Comparison of ENCODE assay signal across 7 cellular contexts in the genomic region with DNA sequence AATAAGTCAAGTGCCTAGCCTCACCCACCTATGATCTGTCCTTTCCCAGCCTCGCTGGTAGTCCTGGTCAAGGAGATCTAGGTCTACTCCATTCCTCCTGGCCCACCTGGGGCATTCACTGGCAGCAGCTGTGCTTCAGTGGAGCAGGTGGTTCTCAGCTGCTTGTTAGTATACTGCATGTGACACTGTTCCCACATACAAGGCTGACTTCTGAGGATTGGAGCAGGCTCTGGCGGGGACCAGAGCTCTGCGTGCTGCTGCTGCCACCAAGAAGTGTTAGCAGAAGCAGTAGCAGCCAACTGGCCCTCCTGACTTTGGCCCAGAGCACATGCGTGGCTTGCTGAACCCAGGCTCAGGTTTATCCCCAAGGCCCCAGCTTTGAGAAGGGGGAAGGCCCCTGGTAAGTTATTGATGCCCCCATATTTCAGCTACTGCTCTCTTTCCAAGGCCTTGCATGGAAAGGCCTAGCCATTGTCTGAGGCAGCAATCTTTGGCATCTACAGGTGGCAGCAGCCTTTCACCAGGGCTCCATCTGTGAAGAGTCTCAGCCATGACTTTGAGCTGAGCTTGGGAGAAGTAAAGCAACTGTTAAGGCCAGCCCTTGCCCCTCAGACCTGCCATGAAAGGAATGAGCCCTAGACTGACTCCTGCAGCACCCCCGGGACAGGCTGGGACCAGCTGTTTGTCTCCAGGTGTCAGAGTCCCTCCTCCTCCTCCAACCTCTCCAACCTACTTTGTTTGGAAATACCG. TPM values are rescaled to one million over a fixed set of nuclear protein-coding genes. Genes with fewer than 3 reads are reported as not detected.
A peak's percentile ranks its signal among the peaks of the same experiment; 100 is the strongest.
DNase-seq lines count a peak whose midpoint lies in the region; ATAC-seq and TF ChIP-seq lines count a peak whose summit lies in the region.
"Had no signal": no experiment of that assay in that cellular context is flagged by ENCODE, and none has a peak within 500 bp of the region (broad histone marks: within the 10 kb centered on the region; RNA-seq: fewer than 3 reads in every experiment).

No MANE protein-coding gene starts in this region.

- H3K27ac ChIP-seq in left lung: peak overlapping the region; percentile 83 to 87
- peak overlapping the region; percentile 69 to 87 (median 85) for H3K27ac ChIP-seq in upper lobe of left lung
- no peak overlapping the region for H3K27ac ChIP-seq in neuronal stem cell (replicated peaks; ENCODE audit: low read length)

- no peak overlapping the region for H3K4me3 Mint-ChIP-seq in activated naive CD4-positive, alpha-beta T cell treated with anti-CD3 and anti-CD28 coated beads, Interleukin-2, amount 10 ng/mL, durations not matched to agents 7 days and 5 days

- H3K4me2 ChIP-seq in neuronal stem cell (ENCODE audit: insufficient read depth, low read length, poor library complexity, severe bottlenecking): no peak overlapping the region

- no peak overlapping the region for H3K4me3 ChIP-seq in left lung
- no peak overlapping the region for H3K4me3 ChIP-seq in upper lobe of left lung
- no peak overlapping the region for H3K4me3 ChIP-seq in neuronal stem cell (ENCODE audit: low read length in 2 of 2)

- H3K4me1 ChIP-seq in left lung (peaks cover 23 to 77% of the 10 kb centered on the region in 2 donors), upper lobe of left lung (peaks cover 33 to 39% (median 36%) of the 10 kb centered on the region in 4 donors), neuronal stem cell (ENCODE audit: control insufficient read depth in 2 of 2, insufficient read depth in 1 of 2, low read depth in 1 of 2, low read length in 2 of 2) (peaks cover 2 to 4% of the 10 kb centered on the region in 2 donors)
- H3K4me1 ChIP-seq: BE2C had no signal

- intact Hi-C loops in left lung (cut with DNase I): no loop called here

- H3K9ac ChIP-seq in neuronal stem cell (ENCODE audit: low read depth, low read length, poor library complexity): no peak overlapping the region

- H3K27me3 ChIP-seq in left lung (no peaks in the 10 kb centered on the region), upper lobe of left lung (no peaks in the 10 kb centered on the region), neuronal stem cell (ENCODE audit: control insufficient read depth in 3 of 3, insufficient read depth in 3 of 3, low read depth in 1 of 3, low read length in 3 of 3) (no peaks in the 10 kb centered on the region)
- H3K27me3 ChIP-seq: BE2C had no signal

- no peaks in the 10 kb centered on the region for H3K27me3 Mint-ChIP-seq in activated naive CD4-positive, alpha-beta T cell treated with anti-CD3 and anti-CD28 coated beads, Interleukin-2, amount 10 ng/mL, durations not matched to agents 7 days and 5 days

- no peaks in the 10 kb centered on the region for H3K9me3 Mint-ChIP-seq in activated naive CD4-positive, alpha-beta T cell treated with anti-CD3 and anti-CD28 coated beads, Interleukin-2, amount 10 ng/mL, durations not matched to agents 7 days and 5 days

- no peak overlapping the region for H3K14ac ChIP-seq in neuronal stem cell (ENCODE audit: low read length)

- H3K4ac ChIP-seq in neuronal stem cell (ENCODE audit: low read length): no peak overlapping the region

- peaks cover 3% of the 10 kb centered on the region for H3K79me1 ChIP-seq in neuronal stem cell (ENCODE audit: low read depth, low read length)

- no peak overlapping the region for H3K18ac ChIP-seq in neuronal stem cell (ENCODE audit: low read length)

- no peak overlapping the region for H4K91ac ChIP-seq in neuronal stem cell (ENCODE audit: low read depth, low read length, poor library complexity)

- TF ChIP-seq CTCF in left lung (IDR thresholded peaks at IDR 0.05): no peak
- TF ChIP-seq CTCF in upper lobe of left lung (IDR thresholded peaks at IDR 0.05): no peak

- H3K27ac Mint-ChIP-seq in activated naive CD4-positive, alpha-beta T cell treated with anti-CD3 and anti-CD28 coated beads, Interleukin-2, amount 10 ng/mL, durations not matched to agents 7 days and 5 days: peak overlapping the region; percentile 93

- H4K8ac ChIP-seq in neuronal stem cell (ENCODE audit: low read depth, low read length): no peak overlapping the region

- H2BK5ac ChIP-seq in neuronal stem cell (ENCODE audit: low read length): no peak overlapping the region

- no peak overlapping the region for H2BK12ac ChIP-seq in neuronal stem cell (ENCODE audit: low read length)

- H2AK5ac ChIP-seq in neuronal stem cell (ENCODE audit: low read depth, low read length): no peak overlapping the region

- ATAC-seq in left lung (peak; percentile 25), upper lobe of left lung (ENCODE audit: low FRiP score in 2 of 2) (no peak)

- no peak for TF ChIP-seq EP300 in upper lobe of left lung (IDR thresholded peaks at IDR 0.05)

- 87 to 92% methylated on average over 4 to 6 of the region's 6 CpGs for WGBS in upper lobe of left lung, 2 donors
- no CpG with 5 or more reads among the region's 6 CpGs for whole genome bisulfite sequencing in neuronal stem cell (ENCODE audit: extremely low coverage in 2 of 2, insufficient read length in 2 of 2, insufficient replicate concordance in 1 of 2), 2 donors

- CTCF ChIA-PET in activated naive CD4-positive, alpha-beta T cell treated with anti-CD3 and anti-CD28 coated beads, Interleukin-2, amount 10 ng/mL, durations not matched to agents 7 days and 5 days (lab: Charles Lee): interaction anchor here (1.0 to 1.1 kb wide), 2 partner anchors 55 to 112 kb away, joined by 3 to 4 read pairs; no protein-coding TSS in a partner anchor

- H3K9me3 ChIP-seq in left lung (no peaks in the 10 kb centered on the region), upper lobe of left lung (no peaks in the 10 kb centered on the region), neuronal stem cell (replicated peaks in 1 of 2; ENCODE audit: control insufficient read depth in 2 of 2, insufficient read depth in 1 of 2, low read depth in 1 of 2, low read length in 2 of 2) (no peaks in the 10 kb centered on the region)
- H3K9me3 ChIP-seq: BE2C had no signal

- H3K36me3 ChIP-seq in left lung (peaks cover 1 to 75% of the 10 kb centered on the region in 2 donors), upper lobe of left lung (peaks cover 20 to 76% (median 59%) of the 10 kb centered on the region in 4 donors), neuronal stem cell (replicated peaks in 1 of 2; ENCODE audit: control insufficient read depth in 2 of 2, insufficient read depth in 2 of 2, low read length in 2 of 2) (peaks cover 32 to 70% of the 10 kb centered on the region in 2 donors)
- H3K36me3 ChIP-seq: BE2C had no signal

- H2BK120ac ChIP-seq in neuronal stem cell (ENCODE audit: low read depth, low read length): no peak overlapping the region

- peaks cover 54% of the 10 kb centered on the region for H3K36me3 Mint-ChIP-seq in activated naive CD4-positive, alpha-beta T cell treated with anti-CD3 and anti-CD28 coated beads, Interleukin-2, amount 10 ng/mL, durations not matched to agents 7 days and 5 days

- H2BK15ac ChIP-seq in neuronal stem cell (ENCODE audit: low read length): no peak overlapping the region

- no peak for DNase-seq in activated naive CD4-positive, alpha-beta T cell treated with anti-CD3 and anti-CD28 coated beads, Interleukin-2, amount 10 ng/mL, durations not matched to agents 7 days and 5 days
- DNase-seq in activated naive CD4-positive, alpha-beta T cell treated with Interleukin-2 at 50 U/mL for 16 hours: no peak
- no peak for DNase-seq in left lung
- no peak for DNase-seq in upper lobe of left lung
- DNase-seq in NCI-H2196 treated with DMSO at 0.1 percent for 48 hours (lab: John Stamatoyannopoulos, UW; ENCODE audit: unreplicated experiment): no peak
- no peak for DNase-seq in neuronal stem cell (ENCODE audit: low spot score)
- DNase-seq: BE2C had no signal

- peaks cover 76% of the 10 kb centered on the region for H3K4me1 Mint-ChIP-seq in activated naive CD4-positive, alpha-beta T cell treated with anti-CD3 and anti-CD28 coated beads, Interleukin-2, amount 10 ng/mL, durations not matched to agents 7 days and 5 days

- no peak overlapping the region for H2AFZ ChIP-seq in neuronal stem cell (ENCODE audit: low read length)

- no peak for TF ChIP-seq POLR2A in upper lobe of left lung (IDR thresholded peaks at IDR 0.05)

- no peak overlapping the region for H3K23ac ChIP-seq in neuronal stem cell (ENCODE audit: low read depth, low read length, poor library complexity)

RNA-seq across cellular contexts. Expression of gene ARHGAP1, which starts 26.5 kb away (rescaled TPM):
- total RNA-seq in left lung (10 to 100 TPM; 81.8 to 90.3 TPM), upper lobe of left lung (10 to 100 TPM; 33.8 to 81.8 (median 50.7) TPM)
- polyA plus RNA-seq in neuronal stem cell (2013, experiment 1 of 2): 14.9 TPM
- polyA plus RNA-seq in neuronal stem cell (2013, experiment 2 of 2): 16.1 TPM

RNA-seq across cellular contexts. Expression of gene ZNF408, which starts 26.9 kb away (rescaled TPM):
- total RNA-seq in left lung (1 to 10 TPM; 5.8 to 8.6 TPM), upper lobe of left lung (10 to 100 TPM in 3 of 6 donors, 1 to 10 TPM in 3; 5.3 to 17.2 (median 10.5) TPM)
- polyA plus RNA-seq in neuronal stem cell (2013, experiment 1 of 2): 4.8 TPM
- polyA plus RNA-seq in neuronal stem cell (2013, experiment 2 of 2): 5.0 TPM

RNA-seq across cellular contexts. Expression of gene F2, which starts 45.1 kb away (rescaled TPM):
- not detected for total RNA-seq in left lung
- under 1 TPM in 2 of 6 donors, not detected in 4; 0.37 to 0.40 TPM for total RNA-seq in upper lobe of left lung
- polyA plus RNA-seq in neuronal stem cell (2013, experiment 1 of 2): not detected
- polyA plus RNA-seq in neuronal stem cell (2013, experiment 2 of 2): not detected

RNA-seq across cellular contexts. Expression of gene ATG13, which starts 56.5 kb away (rescaled TPM):
- total RNA-seq in left lung (10 to 100 TPM; 54.5 to 55.4 TPM), upper lobe of left lung (100 to 1,000 TPM in 1 of 6 donors, 10 to 100 TPM in 5; 54.9 to 122 (median 64.9) TPM)
- polyA plus RNA-seq in neuronal stem cell (2013, experiment 1 of 2): 51.6 TPM
- 50.8 TPM for polyA plus RNA-seq in neuronal stem cell (2013, experiment 2 of 2)

RNA-seq across cellular contexts. Expression of gene HARBI1, which starts 56.9 kb away (rescaled TPM):
- total RNA-seq in left lung (1 to 10 TPM; 4.5 to 5.0 TPM), upper lobe of left lung (1 to 10 TPM; 1.8 to 5.5 (median 3.3) TPM)
- 2.9 TPM for polyA plus RNA-seq in neuronal stem cell (2013, experiment 1 of 2)
- 3.3 TPM for polyA plus RNA-seq in neuronal stem cell (2013, experiment 2 of 2)
